ENCODE assay signal across 1 cellular context in the genomic region with DNA sequence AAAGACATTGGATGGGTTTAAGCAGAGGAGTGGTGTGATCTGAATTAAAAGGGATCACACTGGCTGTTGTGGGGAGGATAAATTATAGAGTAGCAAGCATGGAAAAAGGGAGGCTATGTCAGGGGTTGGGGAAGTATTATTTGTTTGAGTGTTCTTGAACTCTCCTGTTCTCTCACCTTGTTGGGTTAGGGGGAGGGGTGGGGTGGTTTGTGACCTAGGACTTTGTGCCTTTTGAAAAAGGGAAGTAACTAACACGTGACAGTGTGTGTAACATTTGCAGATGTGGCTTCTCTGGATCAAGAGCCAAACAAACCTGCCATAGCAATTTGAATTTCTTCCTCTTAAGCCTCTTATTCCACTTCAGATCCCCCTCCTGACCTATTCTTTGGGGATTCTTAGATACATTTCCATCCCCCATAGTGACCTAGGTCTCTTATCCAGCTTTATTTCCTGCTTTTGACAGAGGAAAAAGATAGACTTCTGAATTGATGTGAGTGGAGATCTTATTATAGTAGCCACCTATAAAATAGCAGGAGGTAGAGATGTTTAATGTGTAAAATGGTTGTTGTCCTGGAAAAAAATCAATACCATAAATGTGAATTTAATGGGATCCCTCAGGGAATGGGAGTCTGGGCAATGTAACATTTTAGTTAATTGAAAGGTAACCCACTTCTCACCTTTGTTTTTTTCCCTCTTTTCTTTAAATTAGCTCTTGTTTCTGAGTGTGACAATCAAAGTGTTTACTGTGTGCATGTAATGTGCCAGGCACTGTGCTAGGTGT.
A peak's percentile ranks its signal among the peaks of the same experiment; 100 is the strongest.
TF ChIP-seq lines count a peak whose summit lies in the region.

No MANE protein-coding gene starts in this region.

TF ChIP-seq in HepG2, 621 proteins besides CTCF, POLR2A, EP300 and RAD21 (continued from another document and continues in another):
- TF ChIP-seq, protein P1, sequence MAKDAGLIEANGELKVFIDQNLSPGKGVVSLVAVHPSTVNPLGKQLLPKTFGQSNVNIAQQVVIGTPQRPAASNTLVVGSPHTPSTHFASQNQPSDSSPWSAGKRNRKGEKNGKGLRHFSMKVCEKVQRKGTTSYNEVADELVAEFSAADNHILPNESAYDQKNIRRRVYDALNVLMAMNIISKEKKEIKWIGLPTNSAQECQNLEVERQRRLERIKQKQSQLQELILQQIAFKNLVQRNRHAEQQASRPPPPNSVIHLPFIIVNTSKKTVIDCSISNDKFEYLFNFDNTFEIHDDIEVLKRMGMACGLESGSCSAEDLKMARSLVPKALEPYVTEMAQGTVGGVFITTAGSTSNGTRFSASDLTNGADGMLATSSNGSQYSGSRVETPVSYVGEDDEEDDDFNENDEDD (CRISPR knock-in tag; IDR thresholded peaks at IDR 0.05; ENCODE audit: borderline replicate concordance), result no peak
- TF ChIP-seq ZNF225 (CRISPR knock-in tag; IDR thresholded peaks at IDR 0.05) (no peak), KLF13 (CRISPR knock-in tag; IDR thresholded peaks at IDR 0.05) (no peak), MZF1 (CRISPR knock-in tag; IDR thresholded peaks at IDR 0.05; ENCODE audit: borderline replicate concordance) (no peak), KAT8 (CRISPR knock-in tag; IDR thresholded peaks at IDR 0.05) (peak; percentile 39; the same call in 1 of the 2 replicates), FOXA3 (CRISPR knock-in tag; IDR thresholded peaks at IDR 0.05) (peak; percentile 64), HNF4A (CRISPR knock-in tag; IDR thresholded peaks at IDR 0.05) (peak; percentile 81), SSRP1 (CRISPR knock-in tag; IDR thresholded peaks at IDR 0.05) (no peak), ZNF615 (CRISPR knock-in tag; IDR thresholded peaks at IDR 0.05; ENCODE audit: borderline replicate concordance) (no peak), ZNF33A (CRISPR knock-in tag; IDR thresholded peaks at IDR 0.05; ENCODE audit: borderline replicate concordance) (no peak), MAF1 (CRISPR knock-in tag; IDR thresholded peaks at IDR 0.05; ENCODE audit: borderline replicate concordance) (no peak), ZFP36L1 (CRISPR knock-in tag; IDR thresholded peaks at IDR 0.05) (no peak), HOXA7 (CRISPR knock-in tag; IDR thresholded peaks at IDR 0.05) (no peak), SOX13 (IDR thresholded peaks at IDR 0.05) (no peak), SOX13 (CRISPR knock-in tag; conservative IDR thresholded peaks at IDR 0.05 in 1 of 2, IDR thresholded peaks at IDR 0.05 in 1 of 2) (peak in 1 of 2 experiments; percentile 64; a peak in 2 of 4 replicates), REXO4 (CRISPR knock-in tag; IDR thresholded peaks at IDR 0.05; ENCODE audit: borderline replicate concordance) (no peak), TBL1XR1 (IDR thresholded peaks at IDR 0.05; ENCODE audit: borderline replicate concordance, low read length, partially characterized antibody) (no peak), EEA1 (CRISPR knock-in tag; IDR thresholded peaks at IDR 0.05; ENCODE audit: borderline replicate concordance) (no peak), PLRG1 (conservative IDR thresholded peaks at IDR 0.05) (no peak), EHMT2 (IDR thresholded peaks at IDR 0.05; ENCODE audit: borderline replicate concordance, low read depth, low read length) (no peak; the same call in 1 of the 2 replicates), JDP2 (CRISPR knock-in tag; IDR thresholded peaks at IDR 0.05; ENCODE audit: borderline replicate concordance) (no peak), NCOA1 (CRISPR knock-in tag; IDR thresholded peaks at IDR 0.05) (no peak), ZNF451 (CRISPR knock-in tag; IDR thresholded peaks at IDR 0.05) (no peak), ZFP1 (CRISPR knock-in tag; IDR thresholded peaks at IDR 0.05) (no peak), KMT2B (CRISPR knock-in tag; IDR thresholded peaks at IDR 0.05) (no peak), PHF21A (CRISPR knock-in tag; IDR thresholded peaks at IDR 0.05) (no peak), CBX2 (IDR thresholded peaks at IDR 0.05; ENCODE audit: low read depth, low read length) (no peak), CBX2 (CRISPR knock-in tag; IDR thresholded peaks at IDR 0.05; ENCODE audit: low read depth) (no peak), PRPF4 (IDR thresholded peaks at IDR 0.05; ENCODE audit: low read depth, low read length, poor library complexity, severe bottlenecking) (no peak), SRF (IDR thresholded peaks at IDR 0.05; ENCODE audit: low read depth, low read length) (no peak), ARNTL (CRISPR knock-in tag; IDR thresholded peaks at IDR 0.05) (peak; percentile 78), SIX1 (CRISPR knock-in tag; IDR thresholded peaks at IDR 0.05; ENCODE audit: borderline replicate concordance) (no peak), ZNF350 (CRISPR knock-in tag; IDR thresholded peaks at IDR 0.05; ENCODE audit: borderline replicate concordance, low read depth) (no peak), ZMYM2 (CRISPR knock-in tag; IDR thresholded peaks at IDR 0.05) (no peak)
- TF ChIP-seq, protein P2, sequence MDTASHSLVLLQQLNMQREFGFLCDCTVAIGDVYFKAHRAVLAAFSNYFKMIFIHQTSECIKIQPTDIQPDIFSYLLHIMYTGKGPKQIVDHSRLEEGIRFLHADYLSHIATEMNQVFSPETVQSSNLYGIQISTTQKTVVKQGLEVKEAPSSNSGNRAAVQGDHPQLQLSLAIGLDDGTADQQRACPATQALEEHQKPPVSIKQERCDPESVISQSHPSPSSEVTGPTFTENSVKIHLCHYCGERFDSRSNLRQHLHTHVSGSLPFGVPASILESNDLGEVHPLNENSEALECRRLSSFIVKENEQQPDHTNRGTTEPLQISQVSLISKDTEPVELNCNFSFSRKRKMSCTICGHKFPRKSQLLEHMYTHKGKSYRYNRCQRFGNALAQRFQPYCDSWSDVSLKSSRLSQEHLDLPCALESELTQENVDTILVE (CRISPR knock-in tag; IDR thresholded peaks at IDR 0.05), result no peak
- TF ChIP-seq, protein P3, sequence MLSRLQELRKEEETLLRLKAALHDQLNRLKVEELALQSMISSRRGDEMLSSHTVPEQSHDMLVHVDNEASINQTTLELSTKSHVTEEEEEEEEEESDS (CRISPR knock-in tag; IDR thresholded peaks at IDR 0.05; ENCODE audit: borderline replicate concordance), result no peak
- TF ChIP-seq, protein P4, sequence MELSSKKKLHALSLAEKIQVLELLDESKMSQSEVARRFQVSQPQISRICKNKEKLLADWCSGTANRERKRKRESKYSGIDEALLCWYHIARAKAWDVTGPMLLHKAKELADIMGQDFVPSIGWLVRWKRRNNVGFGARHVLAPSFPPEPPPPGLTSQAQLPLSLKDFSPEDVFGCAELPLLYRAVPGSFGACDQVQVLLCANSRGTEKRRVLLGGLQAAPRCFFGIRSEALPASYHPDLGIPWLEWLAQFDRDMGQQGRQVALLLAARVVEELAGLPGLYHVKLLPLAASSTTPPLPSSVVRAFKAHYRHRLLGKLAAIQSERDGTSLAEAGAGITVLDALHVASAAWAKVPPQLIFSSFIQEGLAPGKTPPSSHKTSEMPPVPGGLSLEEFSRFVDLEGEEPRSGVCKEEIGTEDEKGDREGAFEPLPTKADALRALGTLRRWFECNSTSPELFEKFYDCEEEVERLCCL (CRISPR knock-in tag; IDR thresholded peaks at IDR 0.05; ENCODE audit: borderline replicate concordance), result no peak
- TF ChIP-seq, protein P5, sequence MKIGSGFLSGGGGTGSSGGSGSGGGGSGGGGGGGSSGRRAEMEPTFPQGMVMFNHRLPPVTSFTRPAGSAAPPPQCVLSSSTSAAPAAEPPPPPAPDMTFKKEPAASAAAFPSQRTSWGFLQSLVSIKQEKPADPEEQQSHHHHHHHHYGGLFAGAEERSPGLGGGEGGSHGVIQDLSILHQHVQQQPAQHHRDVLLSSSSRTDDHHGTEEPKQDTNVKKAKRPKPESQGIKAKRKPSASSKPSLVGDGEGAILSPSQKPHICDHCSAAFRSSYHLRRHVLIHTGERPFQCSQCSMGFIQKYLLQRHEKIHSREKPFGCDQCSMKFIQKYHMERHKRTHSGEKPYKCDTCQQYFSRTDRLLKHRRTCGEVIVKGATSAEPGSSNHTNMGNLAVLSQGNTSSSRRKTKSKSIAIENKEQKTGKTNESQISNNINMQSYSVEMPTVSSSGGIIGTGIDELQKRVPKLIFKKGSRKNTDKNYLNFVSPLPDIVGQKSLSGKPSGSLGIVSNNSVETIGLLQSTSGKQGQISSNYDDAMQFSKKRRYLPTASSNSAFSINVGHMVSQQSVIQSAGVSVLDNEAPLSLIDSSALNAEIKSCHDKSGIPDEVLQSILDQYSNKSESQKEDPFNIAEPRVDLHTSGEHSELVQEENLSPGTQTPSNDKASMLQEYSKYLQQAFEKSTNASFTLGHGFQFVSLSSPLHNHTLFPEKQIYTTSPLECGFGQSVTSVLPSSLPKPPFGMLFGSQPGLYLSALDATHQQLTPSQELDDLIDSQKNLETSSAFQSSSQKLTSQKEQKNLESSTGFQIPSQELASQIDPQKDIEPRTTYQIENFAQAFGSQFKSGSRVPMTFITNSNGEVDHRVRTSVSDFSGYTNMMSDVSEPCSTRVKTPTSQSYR (CRISPR knock-in tag; IDR thresholded peaks at IDR 0.05; ENCODE audit: borderline replicate concordance), result peak; percentile 93
- TF ChIP-seq, protein P6, sequence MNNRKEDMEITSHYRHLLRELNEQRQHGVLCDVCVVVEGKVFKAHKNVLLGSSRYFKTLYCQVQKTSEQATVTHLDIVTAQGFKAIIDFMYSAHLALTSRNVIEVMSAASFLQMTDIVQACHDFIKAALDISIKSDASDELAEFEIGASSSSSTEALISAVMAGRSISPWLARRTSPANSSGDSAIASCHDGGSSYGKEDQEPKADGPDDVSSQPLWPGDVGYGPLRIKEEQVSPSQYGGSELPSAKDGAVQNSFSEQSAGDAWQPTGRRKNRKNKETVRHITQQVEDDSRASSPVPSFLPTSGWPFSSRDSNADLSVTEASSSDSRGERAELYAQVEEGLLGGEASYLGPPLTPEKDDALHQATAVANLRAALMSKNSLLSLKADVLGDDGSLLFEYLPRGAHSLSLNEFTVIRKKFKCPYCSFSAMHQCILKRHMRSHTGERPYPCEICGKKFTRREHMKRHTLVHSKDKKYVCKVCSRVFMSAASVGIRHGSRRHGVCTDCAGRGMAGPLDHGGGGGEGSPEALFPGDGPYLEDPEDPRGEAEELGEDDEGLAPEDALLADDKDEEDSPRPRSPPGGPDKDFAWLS (CRISPR knock-in tag; IDR thresholded peaks at IDR 0.05; ENCODE audit: borderline replicate concordance), result no peak
- TF ChIP-seq, protein P7, sequence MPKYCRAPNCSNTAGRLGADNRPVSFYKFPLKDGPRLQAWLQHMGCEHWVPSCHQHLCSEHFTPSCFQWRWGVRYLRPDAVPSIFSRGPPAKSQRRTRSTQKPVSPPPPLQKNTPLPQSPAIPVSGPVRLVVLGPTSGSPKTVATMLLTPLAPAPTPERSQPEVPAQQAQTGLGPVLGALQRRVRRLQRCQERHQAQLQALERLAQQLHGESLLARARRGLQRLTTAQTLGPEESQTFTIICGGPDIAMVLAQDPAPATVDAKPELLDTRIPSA (CRISPR knock-in tag; IDR thresholded peaks at IDR 0.05; ENCODE audit: borderline replicate concordance), result no peak
- TF ChIP-seq, protein P8, sequence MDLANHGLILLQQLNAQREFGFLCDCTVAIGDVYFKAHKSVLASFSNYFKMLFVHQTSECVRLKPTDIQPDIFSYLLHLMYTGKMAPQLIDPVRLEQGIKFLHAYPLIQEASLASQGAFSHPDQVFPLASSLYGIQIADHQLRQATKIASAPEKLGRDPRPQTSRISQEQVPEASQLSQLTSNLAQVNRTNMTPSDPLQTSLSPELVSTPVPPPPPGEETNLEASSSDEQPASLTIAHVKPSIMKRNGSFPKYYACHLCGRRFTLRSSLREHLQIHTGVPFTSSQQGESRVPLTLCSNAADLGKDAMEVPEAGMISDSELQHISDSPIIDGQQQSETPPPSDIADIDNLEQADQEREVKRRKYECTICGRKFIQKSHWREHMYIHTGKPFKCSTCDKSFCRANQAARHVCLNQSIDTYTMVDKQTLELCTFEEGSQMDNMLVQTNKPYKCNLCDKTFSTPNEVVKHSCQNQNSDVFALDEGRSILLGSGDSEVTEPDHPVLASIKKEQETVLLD (CRISPR knock-in tag; IDR thresholded peaks at IDR 0.05; ENCODE audit: low read depth), result no peak
- TF ChIP-seq, protein P9, sequence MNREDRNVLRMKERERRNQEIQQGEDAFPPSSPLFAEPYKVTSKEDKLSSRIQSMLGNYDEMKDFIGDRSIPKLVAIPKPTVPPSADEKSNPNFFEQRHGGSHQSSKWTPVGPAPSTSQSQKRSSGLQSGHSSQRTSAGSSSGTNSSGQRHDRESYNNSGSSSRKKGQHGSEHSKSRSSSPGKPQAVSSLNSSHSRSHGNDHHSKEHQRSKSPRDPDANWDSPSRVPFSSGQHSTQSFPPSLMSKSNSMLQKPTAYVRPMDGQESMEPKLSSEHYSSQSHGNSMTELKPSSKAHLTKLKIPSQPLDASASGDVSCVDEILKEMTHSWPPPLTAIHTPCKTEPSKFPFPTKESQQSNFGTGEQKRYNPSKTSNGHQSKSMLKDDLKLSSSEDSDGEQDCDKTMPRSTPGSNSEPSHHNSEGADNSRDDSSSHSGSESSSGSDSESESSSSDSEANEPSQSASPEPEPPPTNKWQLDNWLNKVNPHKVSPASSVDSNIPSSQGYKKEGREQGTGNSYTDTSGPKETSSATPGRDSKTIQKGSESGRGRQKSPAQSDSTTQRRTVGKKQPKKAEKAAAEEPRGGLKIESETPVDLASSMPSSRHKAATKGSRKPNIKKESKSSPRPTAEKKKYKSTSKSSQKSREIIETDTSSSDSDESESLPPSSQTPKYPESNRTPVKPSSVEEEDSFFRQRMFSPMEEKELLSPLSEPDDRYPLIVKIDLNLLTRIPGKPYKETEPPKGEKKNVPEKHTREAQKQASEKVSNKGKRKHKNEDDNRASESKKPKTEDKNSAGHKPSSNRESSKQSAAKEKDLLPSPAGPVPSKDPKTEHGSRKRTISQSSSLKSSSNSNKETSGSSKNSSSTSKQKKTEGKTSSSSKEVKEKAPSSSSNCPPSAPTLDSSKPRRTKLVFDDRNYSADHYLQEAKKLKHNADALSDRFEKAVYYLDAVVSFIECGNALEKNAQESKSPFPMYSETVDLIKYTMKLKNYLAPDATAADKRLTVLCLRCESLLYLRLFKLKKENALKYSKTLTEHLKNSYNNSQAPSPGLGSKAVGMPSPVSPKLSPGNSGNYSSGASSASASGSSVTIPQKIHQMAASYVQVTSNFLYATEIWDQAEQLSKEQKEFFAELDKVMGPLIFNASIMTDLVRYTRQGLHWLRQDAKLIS (CRISPR knock-in tag; IDR thresholded peaks at IDR 0.05), result no peak
- TF ChIP-seq, protein P10, sequence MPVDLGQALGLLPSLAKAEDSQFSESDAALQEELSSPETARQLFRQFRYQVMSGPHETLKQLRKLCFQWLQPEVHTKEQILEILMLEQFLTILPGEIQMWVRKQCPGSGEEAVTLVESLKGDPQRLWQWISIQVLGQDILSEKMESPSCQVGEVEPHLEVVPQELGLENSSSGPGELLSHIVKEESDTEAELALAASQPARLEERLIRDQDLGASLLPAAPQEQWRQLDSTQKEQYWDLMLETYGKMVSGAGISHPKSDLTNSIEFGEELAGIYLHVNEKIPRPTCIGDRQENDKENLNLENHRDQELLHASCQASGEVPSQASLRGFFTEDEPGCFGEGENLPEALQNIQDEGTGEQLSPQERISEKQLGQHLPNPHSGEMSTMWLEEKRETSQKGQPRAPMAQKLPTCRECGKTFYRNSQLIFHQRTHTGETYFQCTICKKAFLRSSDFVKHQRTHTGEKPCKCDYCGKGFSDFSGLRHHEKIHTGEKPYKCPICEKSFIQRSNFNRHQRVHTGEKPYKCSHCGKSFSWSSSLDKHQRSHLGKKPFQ (CRISPR knock-in tag; IDR thresholded peaks at IDR 0.05; ENCODE audit: insufficient replicate concordance), result no peak
- TF ChIP-seq, protein P11, sequence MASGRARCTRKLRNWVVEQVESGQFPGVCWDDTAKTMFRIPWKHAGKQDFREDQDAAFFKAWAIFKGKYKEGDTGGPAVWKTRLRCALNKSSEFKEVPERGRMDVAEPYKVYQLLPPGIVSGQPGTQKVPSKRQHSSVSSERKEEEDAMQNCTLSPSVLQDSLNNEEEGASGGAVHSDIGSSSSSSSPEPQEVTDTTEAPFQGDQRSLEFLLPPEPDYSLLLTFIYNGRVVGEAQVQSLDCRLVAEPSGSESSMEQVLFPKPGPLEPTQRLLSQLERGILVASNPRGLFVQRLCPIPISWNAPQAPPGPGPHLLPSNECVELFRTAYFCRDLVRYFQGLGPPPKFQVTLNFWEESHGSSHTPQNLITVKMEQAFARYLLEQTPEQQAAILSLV (CRISPR knock-in tag; IDR thresholded peaks at IDR 0.05; ENCODE audit: borderline replicate concordance), result no peak
